Comparison of ENCODE assay signal across 22 cellular contexts in genomic region chr6:77095936-77096627, GRCh38.
DNase-seq lines count a peak whose midpoint lies in the region; ATAC-seq, FAIRE-seq and TF ChIP-seq lines count a peak whose summit lies in the region.
"Had no signal": no experiment of that assay in that cellular context is flagged by ENCODE, and none has a peak within 500 bp of the region (broad histone marks: within the 10 kb centered on the region; RNA-seq: fewer than 3 reads in every experiment).

No MANE protein-coding gene starts in this region.

- POLR2A ChIA-PET in HepG2 (lab: Yijun Ruan, JAX) = no interaction called here

- FAIRE-seq in HepG2 (lab: Jason Lieb, UNC) = no peak
- no peak for FAIRE-seq in small intestine (lab: Jason Lieb, UNC)
- FAIRE-seq: GM12878, GM18507, H54 had no signal

- TF ChIP-seq CTCF in HepG2 (CRISPR knock-in tag; IDR thresholded peaks at IDR 0.05) (no peak), right lobe of liver (IDR thresholded peaks at IDR 0.05) (no peak), fibroblast of mammary gland (conservative IDR thresholded peaks at IDR 0.05; ENCODE audit: control insufficient read depth, insufficient read depth, low read depth, low read length) (no peak)

- H3K27ac ChIP-seq in HepG2 (ENCODE audit: extremely low read length, insufficient read depth, low read length) (no peak overlapping the region), right lobe of liver (no peak overlapping the region), small intestine (ENCODE audit: low read depth in 1 of 2, low read length in 1 of 2) (no peak overlapping the region)
- H3K27ac ChIP-seq in effector memory CD4-positive, alpha-beta T cell (ENCODE audit: insufficient read depth, low read length, poor library complexity, severe bottlenecking) = no peak overlapping the region
- H3K27ac ChIP-seq: 22Rv1; BLaER1 treated with 17β-estradiol and CSF1 and Interleukin-3, amounts not matched to agents 10 nM and 100 nM; GM23248 had no signal

- 2% methylated on average over 3 of the region's 3 CpGs for WGBS in HepG2 (ENCODE audit: low lambda C conversion rate)
- WGBS in right lobe of liver (ENCODE audit: insufficient coverage, low coverage, low lambda C conversion rate, missing lambda C conversion rate) = 41% methylated on average over 3 of the region's 3 CpGs
- WGBS in small intestine, 3 donors = 61 to 66% (median 64%) methylated on average over 3 of the region's 3 CpGs

- H3K36me3 ChIP-seq in HepG2 (replicated peaks in 1 of 2; ENCODE audit: control insufficient read depth in 1 of 2, insufficient read depth in 2 of 2, low read length in 2 of 2) (no peaks in the 10 kb centered on the region), right lobe of liver (no peaks in the 10 kb centered on the region), small intestine (ENCODE audit: control insufficient read depth in 2 of 2, insufficient read depth in 2 of 2, low read length in 2 of 2) (no peaks in the 10 kb centered on the region)
- H3K36me3 ChIP-seq in effector memory CD4-positive, alpha-beta T cell (ENCODE audit: control insufficient read depth, insufficient read depth, low read length) = no peaks in the 10 kb centered on the region
- H3K36me3 ChIP-seq: BLaER1 treated with 17β-estradiol and CSF1 and Interleukin-3, amounts not matched to agents 10 nM and 100 nM had no signal

- in situ Hi-C loops in HepG2 (cut with HindIII; ENCODE audit: extremely low pct_ligation_motif_present, low pct_unique_long_range_greater_than_20kb) = no loop called here

- H3K27me3 ChIP-seq in HepG2 (ENCODE audit: control insufficient read depth in 1 of 2, insufficient read depth in 2 of 2, low read length in 2 of 2) = no peaks in the 10 kb centered on the region; a peak in 1 of 5 replicates
- H3K27me3 ChIP-seq in right lobe of liver = no peaks in the 10 kb centered on the region
- no peaks in the 10 kb centered on the region for H3K27me3 ChIP-seq in small intestine (ENCODE audit: control insufficient read depth in 2 of 2, insufficient read depth in 2 of 2, low read length in 2 of 2)
- H3K27me3 ChIP-seq in effector memory CD4-positive, alpha-beta T cell (replicated peaks; ENCODE audit: control insufficient read depth, insufficient read depth, low read length, poor library complexity, severe bottlenecking) = no peaks in the 10 kb centered on the region
- H3K27me3 ChIP-seq: BLaER1 treated with 17β-estradiol and CSF1 and Interleukin-3, amounts not matched to agents 10 nM and 100 nM had no signal

- no peak for ATAC-seq in HepG2
- no peak for ATAC-seq in right lobe of liver
- ATAC-seq in GM18498 (IDR thresholded peaks at IDR 0.05; ENCODE audit: unreplicated experiment) = no peak
- ATAC-seq: CD8-positive, alpha-beta T cell; GM12878 had no signal

- no peak overlapping the region for H2AFZ ChIP-seq in HepG2 (ENCODE audit: low read length)
- H2AFZ ChIP-seq: GM23248 had no signal

- H3K4me1 ChIP-seq in HepG2 (ENCODE audit: insufficient read depth, low read length) (no peaks in the 10 kb centered on the region), right lobe of liver (no peaks in the 10 kb centered on the region), small intestine (ENCODE audit: control insufficient read depth in 2 of 2, insufficient read depth in 1 of 2, low read depth in 1 of 2, low read length in 1 of 2) (no peaks in the 10 kb centered on the region)
- no peaks in the 10 kb centered on the region for H3K4me1 ChIP-seq in effector memory CD4-positive, alpha-beta T cell (ENCODE audit: control insufficient read depth, insufficient read depth, low read length, poor library complexity, severe bottlenecking)
- H3K4me1 ChIP-seq: BLaER1 treated with 17β-estradiol and CSF1 and Interleukin-3, amounts not matched to agents 10 nM and 100 nM had no signal

- H3K4me2 ChIP-seq in HepG2 (ENCODE audit: low read depth, low read length) = no peak overlapping the region
- H3K4me2 ChIP-seq: BLaER1 treated with 17β-estradiol and CSF1 and Interleukin-3, amounts not matched to agents 10 nM and 100 nM had no signal

- no TSS peak for BruUV-seq in HepG2 (replicated peaks; lab: Mats Ljungman, UMichigan)

- no peaks in the 10 kb centered on the region for H4K20me1 ChIP-seq in HepG2 (ENCODE audit: insufficient read depth, low read length)
- H4K20me1 ChIP-seq: BLaER1 treated with 17β-estradiol and CSF1 and Interleukin-3, amounts not matched to agents 10 nM and 100 nM had no signal

- DNase-seq in HepG2 (ENCODE audit: low spot score) (no peak), right lobe of liver (no peak), NCI-H82 (lab: John Stamatoyannopoulos, UW) (peak; percentile 74), fibroblast of mammary gland (ENCODE audit: low read depth) (peak; percentile 5), small intestine (no peak), amniotic stem cell (lab: John Stamatoyannopoulos, UW) (no peak)
- DNase-seq in effector memory CD4-positive, alpha-beta T cell = no peak
- DNase-seq: Calu3; CD8-positive, alpha-beta T cell; DMS 273 treated with DMSO at 0.1 percent for 48 hours; DMS53; DND-41; EL; GM23248; HCEC 1CT; KBM-7 had no signal

- TF ChIP-seq EP300 in HepG2 (IDR thresholded peaks at IDR 0.05; ENCODE audit: low read depth in 2 of 2, low read length in 2 of 2) (no peak), HepG2 (CRISPR knock-in tag; IDR thresholded peaks at IDR 0.05; ENCODE audit: borderline replicate concordance) (no peak)

- H3K9me3 ChIP-seq in HepG2 (ENCODE audit: low read length) (no peaks in the 10 kb centered on the region), right lobe of liver (no peaks in the 10 kb centered on the region), small intestine (ENCODE audit: control insufficient read depth, low read depth) (no peaks in the 10 kb centered on the region)
- H3K9me3 ChIP-seq in effector memory CD4-positive, alpha-beta T cell (ENCODE audit: control insufficient read depth, low read length) = no peaks in the 10 kb centered on the region
- H3K9me3 ChIP-seq: BLaER1 treated with 17β-estradiol and CSF1 and Interleukin-3, amounts not matched to agents 10 nM and 100 nM had no signal

- no peak overlapping the region for H3K9ac ChIP-seq in HepG2 (ENCODE audit: insufficient read depth, low read depth, low read length)
- H3K9ac ChIP-seq: BLaER1 treated with 17β-estradiol and CSF1 and Interleukin-3, amounts not matched to agents 10 nM and 100 nM; GM23248 had no signal

- CTCF ChIA-PET in HepG2 (lab: Yijun Ruan, JAX; ENCODE audit: low intra/inter-chr PET ratio, low total read pairs) = no interaction called here

- no peak for TF ChIP-seq POLR2A in HepG2 (IDR thresholded peaks at IDR 0.05; ENCODE audit: insufficient read depth in 1 of 2, low read depth in 2 of 2, low read length in 2 of 2)
- no peak for TF ChIP-seq POLR2A in right lobe of liver (IDR thresholded peaks at IDR 0.05)

- no peaks in the 10 kb centered on the region for H3K79me2 ChIP-seq in HepG2 (ENCODE audit: insufficient read depth, low read length)

- intact Hi-C loops in HepG2 (cut with micrococcal nuclease; ENCODE audit: unreplicated experiment) = no loop called here
- intact Hi-C loops in right lobe of liver (cut with DNase I) = no loop called here

- no peak overlapping the region for H3K4me3 ChIP-seq in HepG2 (replicated peaks in 1 of 3; ENCODE audit: insufficient read depth in 1 of 3, low read depth in 2 of 3, low read length in 3 of 3)
- no peak overlapping the region for H3K4me3 ChIP-seq in right lobe of liver
- H3K4me3 ChIP-seq in fibroblast of mammary gland (ENCODE audit: control insufficient read depth, low read depth, low read length) = no peak overlapping the region
- H3K4me3 ChIP-seq in small intestine (ENCODE audit: low read depth in 1 of 2, low read length in 2 of 2) = no peak overlapping the region
- H3K4me3 ChIP-seq in effector memory CD4-positive, alpha-beta T cell (ENCODE audit: insufficient read depth, low read depth, low read length, poor library complexity, severe bottlenecking) = no peak overlapping the region
- H3K4me3 ChIP-seq: BLaER1 treated with 17β-estradiol and CSF1 and Interleukin-3, amounts not matched to agents 10 nM and 100 nM; GM12878; GM23248 had no signal

- no peak for TF ChIP-seq RAD21 in HepG2 (CRISPR knock-in tag; IDR thresholded peaks at IDR 0.05)

TF ChIP-seq in HepG2, 621 proteins besides CTCF, POLR2A, EP300 and RAD21:
- TF ChIP-seq MXD3 (CRISPR knock-in tag; IDR thresholded peaks at IDR 0.05) = no peak
- TF ChIP-seq MAFK (conservative IDR thresholded peaks at IDR 0.05 in 1 of 2, IDR thresholded peaks at IDR 0.05 in 1 of 2; ENCODE audit: low read length in 2 of 2) = peak; percentile 26 to 78; a peak in 2 of 4 replicates
- peak; percentile 50; the same call in 1 of the 2 replicates for TF ChIP-seq MAFF (IDR thresholded peaks at IDR 0.05; ENCODE audit: low read depth, low read length)

Comparison
In these comparisons a context has a peak if more than half of its experiments do, and no peak if none do; other contexts are left out.
1. DNase-seq: peak in NCI-H82 (single experiment) and fibroblast of mammary gland (single experiment); none in HepG2 (single experiment), right lobe of liver (0 of 3), small intestine (single experiment), amniotic stem cell (single experiment) and effector memory CD4-positive, alpha-beta T cell (0 of 3).